ENCODE assay signal across 14 cellular contexts in genomic region chr22:31647516-31647915, GRCh38. TPM values are rescaled to one million over a fixed set of nuclear protein-coding genes. Genes with fewer than 3 reads are reported as not detected.
DNase-seq lines count a peak whose midpoint lies in the region; FAIRE-seq and TF ChIP-seq lines count a peak whose summit lies in the region.
"Had no signal": no experiment of that assay in that cellular context is flagged by ENCODE, and none has a peak within 500 bp of the region (broad histone marks: within the 10 kb centered on the region; RNA-seq: fewer than 3 reads in every experiment).

No MANE protein-coding gene starts in this region.

- H3K9me3 Mint-ChIP-seq in Caco-2 (ENCODE audit: unreplicated experiment), result no peaks in the 10 kb centered on the region
- H3K9me3 Mint-ChIP-seq: CD8-positive, alpha-beta memory T cell; endodermal cell had no signal

- H3K36me3 Mint-ChIP-seq in Caco-2 (ENCODE audit: insufficient read depth, unreplicated experiment), result peaks cover 57% of the 10 kb centered on the region

- no TSS peak for BruUV-seq in Caco-2 (replicated peaks; lab: Mats Ljungman, UMichigan)

- H3K4me1 ChIP-seq in Caco-2, result peaks cover 50% of the 10 kb centered on the region
- peaks cover 18% of the 10 kb centered on the region for H3K4me1 ChIP-seq in HUES48 (ENCODE audit: control insufficient read depth, insufficient read depth, low read length)
- H3K4me1 ChIP-seq in Peyer's patch, result no peaks in the 10 kb centered on the region

- no peaks in the 10 kb centered on the region; the same call in 1 of the 2 replicates for H3K36me3 ChIP-seq in Caco-2 (ENCODE audit: control insufficient read depth, insufficient read depth, low read length)
- peaks cover 45% of the 10 kb centered on the region for H3K36me3 ChIP-seq in HUES48 (ENCODE audit: control insufficient read depth, insufficient read depth, low read length)
- H3K36me3 ChIP-seq in bronchial epithelial cell (ENCODE audit: control insufficient read depth, insufficient read depth, low read length), result peaks cover 7% of the 10 kb centered on the region
- peaks cover 0 to 40% (median 0%) of the 10 kb centered on the region in 3 donors for H3K36me3 ChIP-seq in Peyer's patch

- POLR2A ChIA-PET in Caco-2 (lab: Charles Lee), result interaction anchor here (2.3 kb wide), 1 partner anchor 14 kb away, joined by 22 read pairs; the partner anchor contains the start of gene PISD

- CTCF ChIA-PET in Caco-2 (lab: Charles Lee), result no interaction called here

- intact Hi-C loops in Caco-2 (cut with micrococcal nuclease; ENCODE audit: unreplicated experiment), result loop anchor here (2.0 kb wide), 1 partner anchor 15 kb away; the partner anchor contains the start of gene PISD

- no peak overlapping the region for H3K4me3 Mint-ChIP-seq in Caco-2 (ENCODE audit: unreplicated experiment)
- H3K4me3 Mint-ChIP-seq: CD8-positive, alpha-beta memory T cell; endodermal cell had no signal

- H3K9me3 ChIP-seq in Caco-2 (no peaks in the 10 kb centered on the region), HUES48 (ENCODE audit: control insufficient read depth, insufficient read depth, low read length) (no peaks in the 10 kb centered on the region), Peyer's patch (no peaks in the 10 kb centered on the region)
- H3K9me3 ChIP-seq: sigmoid colon had no signal

- DNase-seq in Caco-2 (no peak), bronchial epithelial cell (ENCODE audit: low read depth) (peak; percentile 62), lung microvascular endothelial cell (ENCODE audit: low read depth in 2 of 2) (peak; percentile 74 to 94), NCI-H1417 (lab: John Stamatoyannopoulos, UW) (no peak), Peyer's patch (no peak), OCI-M1 (lab: John Stamatoyannopoulos, UW) (no peak), DMS79 (lab: John Stamatoyannopoulos, UW) (no peak)
- DNase-seq: activated CD4-positive, alpha-beta T cell treated with anti-CD3 and anti-CD28 coated beads for 48 hours; activated naive CD4-positive, alpha-beta T cell treated with anti-CD3 and anti-CD28 coated beads, Interleukin-2, amount 50 U/mL, for 16 hours; CD8-positive, alpha-beta memory T cell; endodermal cell; NCI-H526; sigmoid colon had no signal

- H3K4me3 ChIP-seq in Caco-2 (ENCODE audit: low read depth, low read length) (no peak overlapping the region), HUES48 (ENCODE audit: low read depth, low read length) (no peak overlapping the region), bronchial epithelial cell (ENCODE audit: low read depth, low read length) (no peak overlapping the region), Peyer's patch (no peak overlapping the region)
- H3K4me3 ChIP-seq: sigmoid colon had no signal

- H3K27me3 ChIP-seq in Caco-2 (replicated peaks; ENCODE audit: control insufficient read depth, insufficient read depth, low read length) (no peaks in the 10 kb centered on the region), HUES48 (ENCODE audit: control insufficient read depth, insufficient read depth, low read length) (no peaks in the 10 kb centered on the region), bronchial epithelial cell (ENCODE audit: control insufficient read depth, insufficient read depth, low read length) (no peaks in the 10 kb centered on the region), Peyer's patch (no peaks in the 10 kb centered on the region)
- H3K27me3 ChIP-seq: sigmoid colon had no signal

- H3K4me1 Mint-ChIP-seq in Caco-2 (ENCODE audit: low read depth, unreplicated experiment), result no peaks in the 10 kb centered on the region

- no peak for FAIRE-seq in bronchial epithelial cell (lab: Jason Lieb, UNC)

- no peaks in the 10 kb centered on the region for H3K27me3 Mint-ChIP-seq in Caco-2 (ENCODE audit: insufficient read depth, unreplicated experiment)
- H3K27me3 Mint-ChIP-seq: CD8-positive, alpha-beta memory T cell had no signal

- H3K27ac ChIP-seq in HUES48 (ENCODE audit: low read depth, low read length) (peak overlapping the region; percentile 94), Peyer's patch (no peak overlapping the region)

- TF ChIP-seq CTCF in Caco-2 (IDR thresholded peaks at IDR 0.05; ENCODE audit: insufficient read depth in 1 of 2, low read depth in 1 of 2, low read length in 1 of 2, severe bottlenecking in 1 of 2, unreplicated experiment in 1 of 2), result no peak
- TF ChIP-seq CTCF in bronchial epithelial cell (IDR thresholded peaks at IDR 0.05; ENCODE audit: insufficient read depth, low read length, severe bottlenecking), result no peak
- no peak for TF ChIP-seq CTCF in Peyer's patch (IDR thresholded peaks at IDR 0.05)

- TF ChIP-seq POLR2A in Peyer's patch (IDR thresholded peaks at IDR 0.05), result no peak

- peak overlapping the region; percentile 59 for H3K9ac ChIP-seq in HUES48 (ENCODE audit: low read depth, low read length)

- H3K27ac Mint-ChIP-seq in Caco-2 (ENCODE audit: unreplicated experiment), result peak overlapping the region; percentile 83
- H3K27ac Mint-ChIP-seq: endodermal cell had no signal

RNA-seq across cellular contexts. Expression of gene PISD, which starts 14.5 kb away (rescaled TPM):
- total RNA-seq in Caco-2 (2022) (56.7 and 58.7 TPM in 2 replicates), bronchial epithelial cell (21.9 and 28.7 TPM in 2 replicates), lung microvascular endothelial cell (19.6 and 29.6 TPM in 2 replicates), Peyer's patch (10 to 100 TPM; 27.5 to 68.1 (median 61.4) TPM)

Comparison
In these comparisons a context has a peak if more than half of its experiments do, and no peak if none do; other contexts are left out.
1. DNase-seq: peak in bronchial epithelial cell (single experiment) and lung microvascular endothelial cell (2 of 2); none in Caco-2 (0 of 2), NCI-H1417 (0 of 3), Peyer's patch (0 of 3), OCI-M1 (single experiment) and DMS79 (single experiment).